20 cellular contexts compared by ENCODE assay signal in the genomic region with DNA sequence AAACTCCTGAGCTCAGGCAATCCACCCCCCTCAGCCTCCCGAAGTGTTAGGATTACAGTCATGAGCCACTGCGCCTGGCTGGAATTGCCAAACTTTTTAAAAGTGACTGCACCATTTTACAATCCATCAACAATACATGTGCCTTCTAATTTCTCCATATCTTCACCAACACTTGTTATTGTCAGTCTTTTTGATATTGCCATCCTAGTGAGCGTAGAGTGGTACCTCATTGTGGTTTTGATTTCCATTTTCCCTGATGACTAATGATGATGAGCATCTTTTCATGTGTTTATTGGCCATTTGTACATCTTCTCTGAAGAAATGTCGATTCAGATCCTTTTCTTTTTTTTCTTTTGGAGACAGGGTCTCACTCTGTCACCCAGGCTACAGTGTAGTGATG. TPM values are rescaled to one million over a fixed set of nuclear protein-coding genes. Genes with fewer than 3 reads are reported as not detected.
DNase-seq lines count a peak whose midpoint lies in the region; ATAC-seq and TF ChIP-seq lines count a peak whose summit lies in the region.
"Had no signal": no experiment of that assay in that cellular context is flagged by ENCODE, and none has a peak within 500 bp of the region (broad histone marks: within the 10 kb centered on the region; RNA-seq: fewer than 3 reads in every experiment).

No MANE protein-coding gene starts in this region.

- no peak for TF ChIP-seq POLR2A in right lobe of liver (IDR thresholded peaks at IDR 0.05)
- TF ChIP-seq POLR2A in GM18505 (IDR thresholded peaks at IDR 0.05; ENCODE audit: borderline replicate concordance, extremely low read depth, insufficient read depth, insufficient read length) = no peak

- no peak overlapping the region for H3K27ac ChIP-seq in right lobe of liver
- H3K27ac ChIP-seq: A549, GM23248 had no signal

- H3K27me3 ChIP-seq in right lobe of liver = no peaks in the 10 kb centered on the region

- H3K36me3 Mint-ChIP-seq in activated T-helper 17 cell treated with anti-CD3 and anti-CD28 coated beads, Interleukin-2, amount 50 U/mL, for 72 hours (ENCODE audit: low read depth) = peaks cover 61% of the 10 kb centered on the region

- 95% methylated on average over 3 of the region's 4 CpGs for WGBS in right lobe of liver (ENCODE audit: insufficient coverage, low coverage, low lambda C conversion rate, missing lambda C conversion rate)

- TF ChIP-seq CTCF in fibroblast of mammary gland (conservative IDR thresholded peaks at IDR 0.05; ENCODE audit: control insufficient read depth, insufficient read depth, low read depth, low read length) = no peak
- no peak for TF ChIP-seq CTCF in right lobe of liver (IDR thresholded peaks at IDR 0.05)

- no peaks in the 10 kb centered on the region for H3K4me1 Mint-ChIP-seq in activated T-helper 17 cell treated with anti-CD3 and anti-CD28 coated beads, Interleukin-2, amount 50 U/mL, for 72 hours
- H3K4me1 Mint-ChIP-seq: CD4-positive, alpha-beta memory T cell had no signal

- H3K9me3 Mint-ChIP-seq in activated T-helper 17 cell treated with anti-CD3 and anti-CD28 coated beads, Interleukin-2, amount 50 U/mL, for 72 hours = no peaks in the 10 kb centered on the region

- H3K9me3 ChIP-seq in right lobe of liver = no peaks in the 10 kb centered on the region
- H3K9me3 ChIP-seq: A549 had no signal

- H3K4me1 ChIP-seq in right lobe of liver = no peaks in the 10 kb centered on the region
- H3K4me1 ChIP-seq: A549 had no signal

- H3K4me3 ChIP-seq in fibroblast of mammary gland (ENCODE audit: control insufficient read depth, low read depth, low read length) (no peak overlapping the region), right lobe of liver (no peak overlapping the region)
- H3K4me3 ChIP-seq: A549, GM23248 had no signal

- H3K4me3 Mint-ChIP-seq in activated T-helper 17 cell treated with anti-CD3 and anti-CD28 coated beads, Interleukin-2, amount 50 U/mL, for 72 hours = no peak overlapping the region
- H3K4me3 Mint-ChIP-seq: CD4-positive, alpha-beta memory T cell had no signal

- ATAC-seq in activated T-helper 17 cell treated with anti-CD3 and anti-CD28 coated beads, Interleukin-2, amount 50 U/mL, for 72 hours (replicated peaks) = peak; percentile 35
- no peak for ATAC-seq in right lobe of liver
- ATAC-seq in GM18505 (IDR thresholded peaks at IDR 0.05; ENCODE audit: unreplicated experiment) = no peak
- ATAC-seq: A549 had no signal

- H3K36me3 ChIP-seq in right lobe of liver = no peaks in the 10 kb centered on the region

- intact Hi-C loops in right lobe of liver (cut with DNase I) = no loop called here

- peak; percentile 13 for DNase-seq in ELR (ENCODE audit: low read depth)
- DNase-seq in HT1080 (ENCODE audit: low read depth) = peak; percentile 23
- peak; percentile 10 for DNase-seq in fibroblast of mammary gland (ENCODE audit: low read depth)
- DNase-seq in right lobe of liver = no peak
- DNase-seq in stimulated activated CD4-positive, alpha-beta T cell treated with anti-CD3 and anti-CD28 coated beads, Interleukin-12 subunit alpha, Interleukin-12 subunit beta, amount 100 ng/mL, for 4 hours = no peak
- no peak for DNase-seq in AG20443 (ENCODE audit: low spot score)
- DNase-seq: 8988T; ACHN; C1 segment of cervical spinal cord; CD4-positive, alpha-beta memory T cell; COR-L47; DMS79; EL; GF-D8; GM23248; H7; HCEC 1CT had no signal

- no peak overlapping the region for H3K27ac Mint-ChIP-seq in activated T-helper 17 cell treated with anti-CD3 and anti-CD28 coated beads, Interleukin-2, amount 50 U/mL, for 72 hours

- no peaks in the 10 kb centered on the region for H3K27me3 Mint-ChIP-seq in activated T-helper 17 cell treated with anti-CD3 and anti-CD28 coated beads, Interleukin-2, amount 50 U/mL, for 72 hours
- H3K27me3 Mint-ChIP-seq: CD4-positive, alpha-beta memory T cell had no signal

RNA-seq across cellular contexts. Expression of gene STRIP2, which starts 21.7 kb away (rescaled TPM):
- total RNA-seq in HT1080 (2014; rRNA removed; shearing (Covaris generic)) = 14.3 and 15.2 TPM in 2 replicates
- 7.4 and 7.5 TPM in 2 replicates for polyA plus RNA-seq in HT1080 (2015; cell fraction: cytosol; rRNA removed)
- 27.7 and 27.9 TPM in 2 replicates for polyA plus RNA-seq in HT1080 (2015; cell fraction: nucleus; rRNA removed)
- 10 to 100 TPM; 51.7 to 78.4 TPM for total RNA-seq in activated T-helper 17 cell treated with anti-CD3 and anti-CD28 coated beads, Interleukin-2, amount 50 U/mL, for 72 hours
- total RNA-seq in right lobe of liver = under 1 TPM; 0.24 to 0.86 (median 0.42) TPM
- polyA plus RNA-seq: CD4-positive, alpha-beta memory T cell had no signal

Comparison
In these comparisons a context has a peak if more than half of its experiments do, and no peak if none do; other contexts are left out.
1. DNase-seq: peak in ELR (single experiment), HT1080 (single experiment) and fibroblast of mammary gland (single experiment); none in right lobe of liver (0 of 3), stimulated activated CD4-positive, alpha-beta T cell treated with anti-CD3 and anti-CD28 coated beads, Interleukin-12 subunit alpha, Interleukin-12 subunit beta, amount 100 ng/mL, for 4 hours (single experiment) and AG20443 (single experiment).